9 cellular contexts compared by ENCODE assay signal in the genomic region with DNA sequence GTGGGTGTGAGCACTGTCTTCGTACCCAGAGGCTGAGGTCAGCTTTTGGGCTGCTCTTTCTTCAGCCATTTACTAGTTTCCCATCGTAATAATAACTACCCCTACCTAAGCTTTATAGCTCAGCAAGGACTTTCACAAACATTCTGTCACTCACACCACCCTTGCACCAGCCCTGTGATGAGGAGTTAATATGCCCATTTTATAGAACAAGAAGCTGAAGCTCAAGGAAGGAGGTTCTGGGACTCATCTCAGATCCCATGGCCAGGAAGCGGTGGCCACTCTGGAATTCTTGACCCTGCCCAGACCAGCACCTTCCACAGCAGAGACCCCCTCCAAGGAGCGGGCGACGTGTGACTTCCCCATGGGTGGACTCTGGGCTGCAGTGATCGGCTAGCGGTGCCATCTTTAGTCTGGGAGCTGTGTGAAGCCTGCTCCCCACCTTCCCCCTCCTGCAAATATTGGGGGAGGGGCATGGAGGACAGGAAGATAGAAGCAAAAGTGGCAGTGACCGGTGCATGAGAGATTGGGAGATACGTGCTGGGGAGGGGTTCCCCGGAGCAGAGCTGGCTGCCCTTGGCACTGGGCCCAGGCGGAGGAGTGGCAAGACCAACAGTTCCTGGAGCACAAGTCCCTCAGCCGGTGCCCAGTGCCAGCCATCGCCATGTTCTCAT.
A peak's percentile ranks its signal among the peaks of the same experiment; 100 is the strongest.
DNase-seq lines count a peak whose midpoint lies in the region; ATAC-seq lines count a peak whose summit lies in the region.
"Had no signal": no experiment of that assay in that cellular context is flagged by ENCODE, and none has a peak within 500 bp of the region (broad histone marks: within the 10 kb centered on the region; RNA-seq: fewer than 3 reads in every experiment).

No MANE protein-coding gene starts in this region.

- no peaks in the 10 kb centered on the region for H4K20me1 ChIP-seq in GM23248 (ENCODE audit: insufficient read depth)

- H3K27me3 ChIP-seq in GM23248 (replicated peaks; ENCODE audit: insufficient read depth) = no peaks in the 10 kb centered on the region
- H3K27me3 ChIP-seq: SJSA1 had no signal

- H3K9me3 Mint-ChIP-seq in effector memory CD8-positive, alpha-beta T cell = no peaks in the 10 kb centered on the region

- WGBS in GM23248 (ENCODE audit: low coverage in 1 of 2, low lambda C conversion rate in 2 of 2, missing lambda C conversion rate in 2 of 2), 2 experiments = 82% methylated on average over 14 of the region's 14 CpGs

- no peak overlapping the region for H3K4me3 Mint-ChIP-seq in effector memory CD8-positive, alpha-beta T cell

- peaks cover 24% of the 10 kb centered on the region for H3K4me1 ChIP-seq in GM23248 (ENCODE audit: insufficient read depth)

- no peak overlapping the region for H3K4me3 ChIP-seq in GM23248
- H3K4me3 ChIP-seq: SJSA1 had no signal

- H3K36me3 Mint-ChIP-seq in effector memory CD8-positive, alpha-beta T cell (ENCODE audit: insufficient read depth) = peaks cover 4% of the 10 kb centered on the region

- no peaks in the 10 kb centered on the region for H3K9me3 ChIP-seq in GM23248 (ENCODE audit: low read depth)
- H3K9me3 ChIP-seq: SJSA1 had no signal

- no peak overlapping the region for H3K27ac ChIP-seq in GM23248
- H3K27ac ChIP-seq: SJSA1 had no signal

- H3F3A ChIP-seq in GM23248 (ENCODE audit: insufficient read depth) = peaks cover 8% of the 10 kb centered on the region; the same call in 1 of the 2 replicates

- no peak overlapping the region for H2AFZ ChIP-seq in GM23248

- no peaks in the 10 kb centered on the region for H3K27me3 Mint-ChIP-seq in effector memory CD8-positive, alpha-beta T cell

- no peaks in the 10 kb centered on the region for H3K79me2 ChIP-seq in GM23248 (ENCODE audit: insufficient read depth)

- no peak overlapping the region for H3K4me2 ChIP-seq in GM23248 (ENCODE audit: unreplicated experiment)

- H3K4me1 Mint-ChIP-seq in effector memory CD8-positive, alpha-beta T cell (ENCODE audit: low read depth in 2 of 2) = peaks cover 18 to 37% of the 10 kb centered on the region in 2 donors

- no peaks in the 10 kb centered on the region for H3K36me3 ChIP-seq in GM23248 (ENCODE audit: low read depth)
- H3K36me3 ChIP-seq: SJSA1 had no signal

- ATAC-seq in effector memory CD8-positive, alpha-beta T cell (replicated peaks) = no peak
- no peak for ATAC-seq in GM19324 (IDR thresholded peaks at IDR 0.05; ENCODE audit: low FRiP score, unreplicated experiment)

- peak; percentile 85 for DNase-seq in COR-L47 (lab: John Stamatoyannopoulos, UW)
- peak; percentile 82 for DNase-seq in NCI-H2196 (lab: John Stamatoyannopoulos, UW; ENCODE audit: unreplicated experiment)
- no peak for DNase-seq in effector memory CD8-positive, alpha-beta T cell
- DNase-seq in nucleus accumbens (lab: John Stamatoyannopoulos, UW) = peak in 32 of 56 donors; percentile 16 to 78 (median 42)
- DNase-seq in HCEC 1CT = no peak
- DNase-seq in stimulated activated CD4-positive, alpha-beta T cell treated with anti-CD3 and anti-CD28 coated beads, Interleukin-2, amount 100 ng/mL, for 24 hours = no peak
- DNase-seq in GM23248 = no peak

- H3K9ac ChIP-seq in GM23248 = no peak overlapping the region

- in situ Hi-C loops in GM23248 (cut with MboI) = no loop called here

- no peaks in the 10 kb centered on the region for H3K9me2 ChIP-seq in GM23248 (ENCODE audit: insufficient read depth)

- H3K27ac Mint-ChIP-seq in effector memory CD8-positive, alpha-beta T cell = peak overlapping the region; percentile 30 to 75

Comparison
In these comparisons a context has a peak if more than half of its experiments do, and no peak if none do; other contexts are left out.
1. DNase-seq: peak in COR-L47 (single experiment), NCI-H2196 (single experiment) and nucleus accumbens (32 of 56); none in effector memory CD8-positive, alpha-beta T cell (0 of 3), HCEC 1CT (single experiment), stimulated activated CD4-positive, alpha-beta T cell treated with anti-CD3 and anti-CD28 coated beads, Interleukin-2, amount 100 ng/mL, for 24 hours (0 of 2) and GM23248 (single experiment).